Comparison of ENCODE assay signal across 8 cellular contexts in genomic region chr17:79923974-79924638, GRCh38.
DNase-seq lines count a peak whose midpoint lies in the region; ATAC-seq and TF ChIP-seq lines count a peak whose summit lies in the region.

No MANE protein-coding gene starts in this region.

- no peaks in the 10 kb centered on the region for H3K36me3 Mint-ChIP-seq in nephron (ENCODE audit: low read depth)

- H3K4me3 Mint-ChIP-seq in nephron, result no peak overlapping the region

- TF ChIP-seq POLR2A in heart left ventricle (IDR thresholded peaks at IDR 0.05), result no peak

- DNase-seq in heart left ventricle (no peak), Right ventricle myocardium superior (no peak), OCI-M2 (lab: John Stamatoyannopoulos, UW; ENCODE audit: unreplicated experiment) (peak; percentile 2), brain microvascular endothelial cell (no peak)

- no peaks in the 10 kb centered on the region for H3K36me3 ChIP-seq in heart left ventricle
- no peaks in the 10 kb centered on the region for H3K36me3 ChIP-seq in brain microvascular endothelial cell (replicated peaks)

- 71 to 75% (median 74%) methylated on average over 16 of the region's 16 CpGs for WGBS in heart left ventricle, 4 donors

- H3K27me3 Mint-ChIP-seq in nephron (ENCODE audit: low read depth), result peaks cover 50% of the 10 kb centered on the region

- no peaks in the 10 kb centered on the region for H3K9me3 Mint-ChIP-seq in nephron

- peaks cover 0 to 18% (median 7%) of the 10 kb centered on the region in 12 donors for H3K4me1 ChIP-seq in heart left ventricle

- ATAC-seq in heart left ventricle, result no peak
- ATAC-seq in Right ventricle myocardium superior (ENCODE audit: poor library complexity), result no peak
- no peak for ATAC-seq in GM18502 (IDR thresholded peaks at IDR 0.05; ENCODE audit: poor library complexity, unreplicated experiment)
- no peak for ATAC-seq in GM21447 (IDR thresholded peaks at IDR 0.05; ENCODE audit: unreplicated experiment)
- ATAC-seq in HG03097 (IDR thresholded peaks at IDR 0.05; ENCODE audit: low FRiP score, unreplicated experiment), result no peak

- intact Hi-C loops in heart left ventricle (cut with DNase I) (loop anchor here in 1 of 10 donors (5.0 kb wide), 1 partner anchor 137 kb away; no protein-coding TSS in a partner anchor), Right ventricle myocardium superior (cut with DNase I) (no loop called here)

- peak in 9 of 12 donors; percentile 10 to 45 (median 29) for TF ChIP-seq CTCF in heart left ventricle (IDR thresholded peaks at IDR 0.05)
- TF ChIP-seq CTCF in brain microvascular endothelial cell (IDR thresholded peaks at IDR 0.05; ENCODE audit: low read depth, low read length, missing control alignments), result peak; percentile 73
- peak; percentile 32 to 55 (median 37) for TF ChIP-seq CTCF in nephron (IDR thresholded peaks at IDR 0.05; ENCODE audit: unreplicated experiment in 3 of 3)

- no peak overlapping the region for H3K27ac Mint-ChIP-seq in nephron

- peaks cover 17% of the 10 kb centered on the region for H3K4me1 Mint-ChIP-seq in nephron

- H3K27me3 ChIP-seq in heart left ventricle (peaks cover 9 to 93% (median 28%) of the 10 kb centered on the region in 9 donors), brain microvascular endothelial cell (replicated peaks) (peaks cover 17% of the 10 kb centered on the region)

- in situ Hi-C loops in brain microvascular endothelial cell (cut with HindIII; ENCODE audit: low pct_ligation_motif_present, low sequenced_read_pairs), result no loop called here

- H3K4me3 ChIP-seq in heart left ventricle (no peak overlapping the region), brain microvascular endothelial cell (ENCODE audit: low read depth, low read length) (no peak overlapping the region)

- H3K27ac ChIP-seq in heart left ventricle (no peak overlapping the region), brain microvascular endothelial cell (no peak overlapping the region)

- no peaks in the 10 kb centered on the region for H3K9me3 ChIP-seq in heart left ventricle
